1 cellular context compared by ENCODE assay signal in genomic region chr16:4264546-4264945, GRCh38.
TF ChIP-seq lines count a peak whose summit lies in the region.

No MANE protein-coding gene starts in this region.

TF ChIP-seq in IMR-90, 13 proteins besides CTCF, POLR2A, EP300 and RAD21:
- no peak for TF ChIP-seq RCOR1 (IDR thresholded peaks at IDR 0.05; ENCODE audit: insufficient replicate concordance, low read length)
- TF ChIP-seq MAZ (IDR thresholded peaks at IDR 0.05; ENCODE audit: borderline replicate concordance, low read depth, low read length): no peak
- TF ChIP-seq BHLHE40 (IDR thresholded peaks at IDR 0.05; ENCODE audit: low read depth, low read length): no peak
